In the genomic region with DNA sequence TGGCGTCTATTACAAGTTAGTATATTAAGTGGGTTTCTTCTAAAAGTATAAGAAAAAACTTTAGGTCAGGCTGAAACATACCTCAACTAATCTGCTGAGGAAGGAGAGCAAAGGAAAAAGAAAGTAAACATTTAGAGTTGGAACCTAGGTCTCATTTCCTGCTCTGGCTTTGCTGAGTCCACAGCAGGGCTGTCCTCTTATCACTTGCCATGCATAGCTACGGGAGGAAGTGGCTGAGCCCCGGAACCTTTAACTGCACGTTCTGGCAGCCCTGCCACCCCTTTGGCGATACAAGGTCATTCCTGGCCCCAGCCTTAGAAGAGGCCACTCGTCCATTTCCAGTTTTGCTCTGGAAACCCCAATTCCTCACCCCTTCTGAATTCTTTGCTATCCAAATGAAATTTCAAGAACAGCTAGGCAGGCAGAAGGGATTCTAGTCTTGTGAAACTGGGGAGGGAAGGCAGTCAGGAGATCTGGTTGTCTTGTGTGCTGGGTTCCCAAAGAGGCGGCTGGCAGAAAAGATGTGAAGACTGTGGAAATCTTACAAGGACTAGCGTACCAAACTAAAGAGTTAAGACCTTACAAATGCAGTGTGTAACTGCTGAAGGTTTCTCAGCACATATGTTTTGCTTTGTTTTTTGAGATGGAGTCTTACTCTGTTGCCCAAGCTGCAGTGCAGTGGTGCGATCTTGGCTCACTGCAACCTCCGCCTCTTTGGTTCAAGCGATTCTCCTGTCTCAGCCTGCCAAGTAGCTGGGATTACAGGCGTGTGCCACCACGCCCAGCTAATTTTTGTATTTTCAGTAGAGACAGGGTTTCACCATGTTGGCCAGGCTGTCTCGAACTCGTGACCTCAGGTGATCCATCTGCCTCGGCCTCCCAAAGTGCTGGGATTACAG, we compare ENCODE assay signal across 8 cellular contexts. TPM values are rescaled to one million over a fixed set of nuclear protein-coding genes. Genes with fewer than 3 reads are reported as not detected.
A peak's percentile ranks its signal among the peaks of the same experiment; 100 is the strongest.
DNase-seq lines count a peak whose midpoint lies in the region; ATAC-seq and TF ChIP-seq lines count a peak whose summit lies in the region.

No MANE protein-coding gene starts in this region.

- H3K9me2 ChIP-seq in DOHH2 (replicated peaks; ENCODE audit: control insufficient read depth, low read length) = no peaks in the 10 kb centered on the region

- DNase-seq in activated T-cell treated with anti-CD3 and anti-CD28 coated beads, Interleukin-2, amount 50 U/mL, for 4 hours = no peak
- DNase-seq in right atrium auricular region (ENCODE audit: low spot score) (no peak), NCI-H128 (lab: John Stamatoyannopoulos, UW; ENCODE audit: unreplicated experiment) (no peak), NCI-H524 (lab: John Stamatoyannopoulos, UW) (no peak)
- peak in 1 of 2 donors; percentile 41 for DNase-seq in stimulated activated naive CD8-positive, alpha-beta T cell treated with anti-CD3 and anti-CD28 coated beads, Interleukin-15, amount 100 ng/mL, for 72 hours

- no peak for TF ChIP-seq CTCF in DOHH2 (IDR thresholded peaks at IDR 0.05; ENCODE audit: low read depth, low read length, poor library complexity, severe bottlenecking)
- TF ChIP-seq CTCF in right atrium auricular region (IDR thresholded peaks at IDR 0.05) = no peak

- H3K36me3 Mint-ChIP-seq in IgD-negative memory B cell = peaks cover 3% of the 10 kb centered on the region
- peaks cover under 1% of the 10 kb centered on the region for H3K36me3 Mint-ChIP-seq in activated T-cell treated with anti-CD3 and anti-CD28 coated beads, Interleukin-2, amount 50 U/mL, for 4 hours (ENCODE audit: insufficient read depth)

- H3K27me3 ChIP-seq in DOHH2 (ENCODE audit: control insufficient read depth, low read length) = no peaks in the 10 kb centered on the region
- no peaks in the 10 kb centered on the region for H3K27me3 ChIP-seq in right atrium auricular region

- H3K4me1 ChIP-seq in DOHH2 (ENCODE audit: control insufficient read depth, low read length) (peaks cover 62% of the 10 kb centered on the region), right atrium auricular region (peaks cover 0 to 69% of the 10 kb centered on the region in 2 donors)

- H3K9me3 Mint-ChIP-seq in IgD-negative memory B cell = no peaks in the 10 kb centered on the region
- no peaks in the 10 kb centered on the region for H3K9me3 Mint-ChIP-seq in activated T-cell treated with anti-CD3 and anti-CD28 coated beads, Interleukin-2, amount 50 U/mL, for 4 hours
- no peaks in the 10 kb centered on the region for H3K9me3 Mint-ChIP-seq in stimulated activated naive CD8-positive, alpha-beta T cell treated with anti-CD3 and anti-CD28 coated beads, Interleukin-15, amount 100 ng/mL, for 72 hours

- peak overlapping the region; percentile 68 for H3K4me2 ChIP-seq in DOHH2 (ENCODE audit: low read length)

- H3K9me3 ChIP-seq in DOHH2 (ENCODE audit: control insufficient read depth, insufficient read depth, low read length) = no peaks in the 10 kb centered on the region
- no peaks in the 10 kb centered on the region for H3K9me3 ChIP-seq in right atrium auricular region

- peak overlapping the region; percentile 58 to 93 (median 78) for H3K4me3 Mint-ChIP-seq in IgD-negative memory B cell
- H3K4me3 Mint-ChIP-seq in activated T-cell treated with anti-CD3 and anti-CD28 coated beads, Interleukin-2, amount 50 U/mL, for 4 hours = peak overlapping the region; percentile 70
- peak overlapping the region; percentile 71 to 77 for H3K4me3 Mint-ChIP-seq in stimulated activated naive CD8-positive, alpha-beta T cell treated with anti-CD3 and anti-CD28 coated beads, Interleukin-15, amount 100 ng/mL, for 72 hours

- no peaks in the 10 kb centered on the region for H3K27me3 Mint-ChIP-seq in IgD-negative memory B cell
- no peaks in the 10 kb centered on the region for H3K27me3 Mint-ChIP-seq in activated T-cell treated with anti-CD3 and anti-CD28 coated beads, Interleukin-2, amount 50 U/mL, for 4 hours (ENCODE audit: low read depth)
- H3K27me3 Mint-ChIP-seq in stimulated activated naive CD8-positive, alpha-beta T cell treated with anti-CD3 and anti-CD28 coated beads, Interleukin-15, amount 100 ng/mL, for 72 hours = no peaks in the 10 kb centered on the region

- no peaks in the 10 kb centered on the region for H4K20me1 ChIP-seq in DOHH2 (ENCODE audit: control insufficient read depth, insufficient read depth, low read depth, low read length)

- H3K4me3 ChIP-seq in DOHH2 (ENCODE audit: low read length) = peak overlapping the region; percentile 12
- H3K4me3 ChIP-seq in right atrium auricular region = no peak overlapping the region

- H3K79me2 ChIP-seq in DOHH2 (ENCODE audit: control insufficient read depth, low read length) = no peaks in the 10 kb centered on the region

- peaks cover 7% of the 10 kb centered on the region for H3F3A ChIP-seq in DOHH2 (ENCODE audit: control insufficient read depth, insufficient read depth)

- H3K27ac ChIP-seq in DOHH2 (ENCODE audit: low read depth, low read length) = peak overlapping the region; percentile 42
- H3K27ac ChIP-seq in right atrium auricular region = peak overlapping the region; percentile 74 to 78

- H3K36me3 ChIP-seq in DOHH2 (ENCODE audit: control insufficient read depth, low read length) (no peaks in the 10 kb centered on the region), right atrium auricular region (peaks cover 45% of the 10 kb centered on the region)

- peak; percentile 74 for ATAC-seq in GM21423 (IDR thresholded peaks at IDR 0.05; ENCODE audit: unreplicated experiment)
- peak; percentile 67 to 69 for ATAC-seq in activated T-cell treated with anti-CD3 and anti-CD28 coated beads, Interleukin-2, amount 50 U/mL, for 4 hours
- ATAC-seq in stimulated activated naive CD8-positive, alpha-beta T cell treated with anti-CD3 and anti-CD28 coated beads, Interleukin-15, amount 100 ng/mL, for 72 hours = peak; percentile 82

- H3K27ac Mint-ChIP-seq in IgD-negative memory B cell = peak overlapping the region; percentile 48 to 80 (median 49)
- peak overlapping the region; percentile 88 to 91 for H3K27ac Mint-ChIP-seq in stimulated activated naive CD8-positive, alpha-beta T cell treated with anti-CD3 and anti-CD28 coated beads, Interleukin-15, amount 100 ng/mL, for 72 hours

- peaks cover 21 to 43% (median 35%) of the 10 kb centered on the region in 3 donors for H3K4me1 Mint-ChIP-seq in IgD-negative memory B cell
- H3K4me1 Mint-ChIP-seq in activated T-cell treated with anti-CD3 and anti-CD28 coated beads, Interleukin-2, amount 50 U/mL, for 4 hours (ENCODE audit: low read depth) = peaks cover 53% of the 10 kb centered on the region
- H3K4me1 Mint-ChIP-seq in stimulated activated naive CD8-positive, alpha-beta T cell treated with anti-CD3 and anti-CD28 coated beads, Interleukin-15, amount 100 ng/mL, for 72 hours = peaks cover 48% of the 10 kb centered on the region

RNA-seq across cellular contexts. Expression of gene WIPI1, which starts 19.1 kb away (rescaled TPM):
- polyA plus RNA-seq in IgD-negative memory B cell = 6.7 TPM
- 1 to 10 TPM; 2.9 to 6.4 (median 3.9) TPM for total RNA-seq in activated T-cell treated with anti-CD3 and anti-CD28 coated beads, Interleukin-2, amount 50 U/mL, for 4 hours
- total RNA-seq in right atrium auricular region = 10 to 100 TPM; 50.3 to 76.2 TPM

Comparison
In these comparisons a context has a peak if more than half of its experiments do, and no peak if none do; other contexts are left out.
1. RNA of gene WIPI1, which starts 19.1 kb away (total RNA-seq): 50.3 to 76.2 TPM in right atrium auricular region; 2.9 to 6.4 TPM in activated T-cell treated with anti-CD3 and anti-CD28 coated beads, Interleukin-2, amount 50 U/mL, for 4 hours; every median in the first group is over 4 times any median in the second.
2. Peak in every context shown above with its lines, with median percentiles within 50 percentile points of each other: ATAC-seq and H3K4me3 Mint-ChIP-seq.